ENCODE assay signal across 9 cellular contexts in the genomic region with DNA sequence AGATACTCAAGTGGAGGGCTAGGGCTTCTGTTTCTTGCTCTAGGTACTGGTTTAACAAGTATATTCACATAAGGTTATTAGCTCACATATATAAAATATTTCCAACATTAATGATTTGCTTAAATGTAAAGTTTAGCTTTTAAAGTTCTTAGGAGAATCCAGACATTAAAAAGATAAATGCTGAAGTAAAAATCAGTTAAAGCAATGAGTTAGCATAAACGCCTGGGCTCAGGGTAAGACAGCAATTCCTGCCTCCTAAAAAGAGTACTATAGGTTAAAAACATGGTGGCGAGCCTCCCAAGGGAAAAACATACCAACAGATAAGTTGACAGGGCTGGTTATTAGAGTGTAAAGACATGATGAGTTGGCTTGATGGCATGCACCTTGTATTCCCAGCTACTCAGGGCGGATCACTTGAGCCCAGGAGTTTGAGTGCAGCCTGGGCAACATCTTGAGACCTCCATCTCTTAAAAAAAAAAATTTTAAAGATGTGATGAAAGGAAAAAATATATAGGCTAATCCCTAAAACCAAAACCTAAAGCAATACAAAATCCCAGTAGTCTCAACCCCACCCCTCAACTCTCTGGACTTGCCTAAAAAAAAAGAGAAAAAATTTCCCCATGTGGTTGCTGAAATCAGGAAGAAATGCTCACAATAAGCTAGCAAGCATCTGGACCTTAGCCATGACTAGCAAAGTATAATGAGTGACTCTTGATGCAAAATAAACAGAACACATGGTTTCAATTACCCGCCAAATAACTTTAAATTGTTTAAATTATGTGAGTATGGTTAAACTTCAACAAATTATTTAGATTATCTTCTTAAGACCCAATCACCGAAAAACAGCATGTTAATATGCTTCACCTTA. TPM values are rescaled to one million over a fixed set of nuclear protein-coding genes. Genes with fewer than 3 reads are reported as not detected.
A peak's percentile ranks its signal among the peaks of the same experiment; 100 is the strongest.
DNase-seq lines count a peak whose midpoint lies in the region; ATAC-seq lines count a peak whose summit lies in the region.
"Had no signal": no experiment of that assay in that cellular context is flagged by ENCODE, and none has a peak within 500 bp of the region (broad histone marks: within the 10 kb centered on the region; RNA-seq: fewer than 3 reads in every experiment).

No MANE protein-coding gene starts in this region.

- no peak overlapping the region for H2BK12ac ChIP-seq in trophoblast cell (ENCODE audit: low read length)

- H3K18ac ChIP-seq in trophoblast cell (ENCODE audit: low read length): no peak overlapping the region

- DNase-seq in DMS 273 (lab: John Stamatoyannopoulos, UW; ENCODE audit: unreplicated experiment) (peak; percentile 78), NCI-H446 treated with DMSO at 0.1 percent for 48 hours (lab: John Stamatoyannopoulos, UW) (peak; percentile 62), dermis blood vessel endothelial cell (peak; percentile 34), trophoblast cell (peak; percentile 70 to 79), NCI-H2107 (lab: John Stamatoyannopoulos, UW) (no peak)

- no peak overlapping the region for H3K14ac ChIP-seq in trophoblast cell (ENCODE audit: low read length)

- peak overlapping the region; percentile 64 for H3K4ac ChIP-seq in trophoblast cell (ENCODE audit: low read depth, low read length)

- peaks cover 0 to 2% of the 10 kb centered on the region in 2 experiments for H3K4me1 ChIP-seq in trophoblast cell (ENCODE audit: control insufficient read depth in 1 of 2, insufficient read depth in 2 of 2, low read length in 2 of 2)

- no peak overlapping the region for H2AK5ac ChIP-seq in trophoblast cell (ENCODE audit: low read length)

- H4K91ac ChIP-seq in trophoblast cell (ENCODE audit: low read depth, low read length): no peak overlapping the region

- H3K27ac ChIP-seq in trophoblast cell (ENCODE audit: low read depth, low read length): no peak overlapping the region

- no peak overlapping the region for H3K23ac ChIP-seq in trophoblast cell (ENCODE audit: low read length)

- ATAC-seq in GM19351 (IDR thresholded peaks at IDR 0.05; ENCODE audit: unreplicated experiment) (no peak), HG02763 (IDR thresholded peaks at IDR 0.05; ENCODE audit: unreplicated experiment) (no peak), GM18861 (IDR thresholded peaks at IDR 0.05; ENCODE audit: unreplicated experiment) (no peak)

- H2BK5ac ChIP-seq in trophoblast cell (ENCODE audit: low read depth, low read length, poor library complexity): no peak overlapping the region

- H2AFZ ChIP-seq in trophoblast cell (ENCODE audit: insufficient read depth, low read length, poor library complexity): no peak overlapping the region

- peaks cover 24% of the 10 kb centered on the region for H3K79me2 ChIP-seq in trophoblast cell (ENCODE audit: control insufficient read depth, insufficient read depth, low read length, poor library complexity)

- no peak overlapping the region for H3K4me2 ChIP-seq in trophoblast cell (ENCODE audit: low read length)

- no peak overlapping the region for H3K9ac ChIP-seq in trophoblast cell (ENCODE audit: low read length)

- peaks cover 15% of the 10 kb centered on the region for H3K79me1 ChIP-seq in trophoblast cell (ENCODE audit: low read length)

- H3K36me3 ChIP-seq in trophoblast cell (ENCODE audit: control insufficient read depth in 1 of 2, insufficient read depth in 2 of 2, low read length in 2 of 2): peaks cover 14 to 15% of the 10 kb centered on the region in 2 experiments

- H3K4me3 ChIP-seq in trophoblast cell (ENCODE audit: low read depth, low read length): no peak overlapping the region
- H3K4me3 ChIP-seq: coronary artery had no signal

- H2BK120ac ChIP-seq in trophoblast cell (ENCODE audit: insufficient read depth, low read length, poor library complexity): no peak overlapping the region

- no peaks in the 10 kb centered on the region for H3K27me3 ChIP-seq in trophoblast cell (ENCODE audit: insufficient read depth, low read length)

- no peak overlapping the region for H4K12ac ChIP-seq in trophoblast cell (ENCODE audit: low read depth, low read length)

- no CpG with 5 or more reads among the region's 5 CpGs for WGBS in trophoblast cell (ENCODE audit: extremely low coverage, insufficient coverage, insufficient read length)

- no peaks in the 10 kb centered on the region for H3K9me3 ChIP-seq in trophoblast cell (ENCODE audit: insufficient read depth, low read depth, low read length)

- no peak overlapping the region for H4K8ac ChIP-seq in trophoblast cell (ENCODE audit: low read depth, low read length)

RNA-seq across cellular contexts. Expression of gene GOLPH3, which starts 3.6 kb away (rescaled TPM):
- 65.9 and 85.9 TPM in 2 replicates for total RNA-seq in dermis blood vessel endothelial cell
- polyA plus RNA-seq in trophoblast cell (2013): 87.4 and 93.1 TPM in 2 replicates
